9 cellular contexts compared by ENCODE assay signal in genomic region chr21:35051287-35051818, GRCh38. TPM values are rescaled to one million over a fixed set of nuclear protein-coding genes. Genes with fewer than 3 reads are reported as not detected.
A peak's percentile ranks its signal among the peaks of the same experiment; 100 is the strongest.
DNase-seq lines count a peak whose midpoint lies in the region; ATAC-seq and TF ChIP-seq lines count a peak whose summit lies in the region.
"Had no signal": no experiment of that assay in that cellular context is flagged by ENCODE, and none has a peak within 500 bp of the region (broad histone marks: within the 10 kb centered on the region; RNA-seq: fewer than 3 reads in every experiment).

No MANE protein-coding gene starts in this region.

- H3K4me3 Mint-ChIP-seq in activated CD4-positive, alpha-beta memory T cell treated with anti-CD3 and anti-CD28 coated beads, Interleukin-2, amount 10 ng/mL, durations not matched to agents 7 days and 5 days, result peak overlapping the region; percentile 24
- no peak overlapping the region for H3K4me3 Mint-ChIP-seq in endothelial cell (ENCODE audit: unreplicated experiment)
- H3K4me3 Mint-ChIP-seq in stimulated activated effector memory CD8-positive, alpha-beta T cell treated with anti-CD3 and anti-CD28 coated beads, Interleukin-12 subunit alpha, Interleukin-12 subunit beta, amount 100 ng/mL, for 72 hours, result peak overlapping the region; percentile 84

- H3K27me3 Mint-ChIP-seq in activated CD4-positive, alpha-beta memory T cell treated with anti-CD3 and anti-CD28 coated beads, Interleukin-2, amount 10 ng/mL, durations not matched to agents 7 days and 5 days, result peaks cover 1% of the 10 kb centered on the region
- H3K27me3 Mint-ChIP-seq in endothelial cell (ENCODE audit: unreplicated experiment), result peaks cover 2% of the 10 kb centered on the region

- CTCF ChIA-PET in activated CD4-positive, alpha-beta memory T cell treated with anti-CD3 and anti-CD28 coated beads, Interleukin-2, amount 10 ng/mL, durations not matched to agents 7 days and 5 days (lab: Charles Lee), result interaction anchor here (0.6 to 9.9 kb wide), 26 partner anchors 8 to 788 kb away, joined by 3 to 161 read pairs (median 4); no protein-coding TSS in a partner anchor

- H3K27ac ChIP-seq in muscle layer of duodenum (ENCODE audit: low read length), result peak overlapping the region; percentile 6
- H3K27ac ChIP-seq: ovary had no signal

- peaks cover 0 to 10% of the 10 kb centered on the region in 2 donors for H3K36me3 ChIP-seq in muscle layer of duodenum (ENCODE audit: control insufficient read depth in 1 of 2, insufficient read depth in 2 of 2, low read length in 2 of 2)
- H3K36me3 ChIP-seq: ovary had no signal

- H3K4me1 ChIP-seq in muscle layer of duodenum (ENCODE audit: control insufficient read depth in 1 of 2, insufficient read depth in 2 of 2, low read length in 2 of 2), result peaks cover 14 to 37% of the 10 kb centered on the region in 2 donors

- no peak overlapping the region for H3K4me3 ChIP-seq in muscle layer of duodenum (ENCODE audit: low read depth in 1 of 2, low read length in 2 of 2)
- H3K4me3 ChIP-seq: ovary had no signal

- peak; percentile 67 for ATAC-seq in stimulated activated effector memory CD8-positive, alpha-beta T cell treated with anti-CD3 and anti-CD28 coated beads, Interleukin-12 subunit alpha, Interleukin-12 subunit beta, amount 100 ng/mL, for 72 hours

- H3K9me3 Mint-ChIP-seq in activated CD4-positive, alpha-beta memory T cell treated with anti-CD3 and anti-CD28 coated beads, Interleukin-2, amount 10 ng/mL, durations not matched to agents 7 days and 5 days, result no peaks in the 10 kb centered on the region
- no peaks in the 10 kb centered on the region for H3K9me3 Mint-ChIP-seq in endothelial cell (ENCODE audit: unreplicated experiment)
- H3K9me3 Mint-ChIP-seq in stimulated activated effector memory CD8-positive, alpha-beta T cell treated with anti-CD3 and anti-CD28 coated beads, Interleukin-12 subunit alpha, Interleukin-12 subunit beta, amount 100 ng/mL, for 72 hours, result no peaks in the 10 kb centered on the region

- H3K4me1 Mint-ChIP-seq in activated CD4-positive, alpha-beta memory T cell treated with anti-CD3 and anti-CD28 coated beads, Interleukin-2, amount 10 ng/mL, durations not matched to agents 7 days and 5 days, result peaks cover 37% of the 10 kb centered on the region
- H3K4me1 Mint-ChIP-seq in endothelial cell (ENCODE audit: unreplicated experiment), result peaks cover 29% of the 10 kb centered on the region
- H3K4me1 Mint-ChIP-seq in stimulated activated effector memory CD8-positive, alpha-beta T cell treated with anti-CD3 and anti-CD28 coated beads, Interleukin-12 subunit alpha, Interleukin-12 subunit beta, amount 100 ng/mL, for 72 hours, result peaks cover 41% of the 10 kb centered on the region

- H3K27me3 ChIP-seq in muscle layer of duodenum (ENCODE audit: low read depth, low read length), result no peaks in the 10 kb centered on the region
- H3K27me3 ChIP-seq: ovary had no signal

- H3K27ac Mint-ChIP-seq in activated CD4-positive, alpha-beta memory T cell treated with anti-CD3 and anti-CD28 coated beads, Interleukin-2, amount 10 ng/mL, durations not matched to agents 7 days and 5 days, result peak overlapping the region; percentile 99
- H3K27ac Mint-ChIP-seq in endothelial cell (ENCODE audit: unreplicated experiment), result no peak overlapping the region
- H3K27ac Mint-ChIP-seq in stimulated activated effector memory CD8-positive, alpha-beta T cell treated with anti-CD3 and anti-CD28 coated beads, Interleukin-12 subunit alpha, Interleukin-12 subunit beta, amount 100 ng/mL, for 72 hours, result peak overlapping the region; percentile 95

- peak; percentile 53 for TF ChIP-seq CTCF in endothelial cell (IDR thresholded peaks at IDR 0.05; ENCODE audit: unreplicated experiment)

- POLR2A ChIA-PET in activated CD4-positive, alpha-beta memory T cell treated with anti-CD3 and anti-CD28 coated beads, Interleukin-2, amount 10 ng/mL, durations not matched to agents 7 days and 5 days (lab: Charles Lee), result interaction anchor here (0.6 to 18.0 kb wide), 18 partner anchors 9 to 244 kb away, joined by 3 to 623 read pairs (median 6); no protein-coding TSS in a partner anchor

- no peaks in the 10 kb centered on the region for H3K9me3 ChIP-seq in muscle layer of duodenum (ENCODE audit: control insufficient read depth in 1 of 2, low read length in 2 of 2)
- H3K9me3 ChIP-seq: ovary had no signal

- peaks cover 22% of the 10 kb centered on the region for H3K36me3 Mint-ChIP-seq in activated CD4-positive, alpha-beta memory T cell treated with anti-CD3 and anti-CD28 coated beads, Interleukin-2, amount 10 ng/mL, durations not matched to agents 7 days and 5 days (ENCODE audit: low read depth)
- no peaks in the 10 kb centered on the region for H3K36me3 Mint-ChIP-seq in endothelial cell (ENCODE audit: low read depth, unreplicated experiment)
- peaks cover 35% of the 10 kb centered on the region for H3K36me3 Mint-ChIP-seq in stimulated activated effector memory CD8-positive, alpha-beta T cell treated with anti-CD3 and anti-CD28 coated beads, Interleukin-12 subunit alpha, Interleukin-12 subunit beta, amount 100 ng/mL, for 72 hours

- DNase-seq in NCI-H146 (lab: John Stamatoyannopoulos, UW) (peak; percentile 50), NCI-H146 treated with DMSO at 0.1 percent for 48 hours (lab: John Stamatoyannopoulos, UW; ENCODE audit: unreplicated experiment) (no peak), NCI-H524 treated with DMSO at 0.1 percent for 48 hours (lab: John Stamatoyannopoulos, UW) (peak; percentile 74), endothelial cell (ENCODE audit: low spot score) (peak; percentile 73), NCI-H2081 treated with DMSO at 0.1 percent for 48 hours (lab: John Stamatoyannopoulos, UW) (no peak)
- peak; percentile 89 for DNase-seq in activated CD4-positive, alpha-beta memory T cell treated with anti-CD3 and anti-CD28 coated beads, Interleukin-2, amount 10 ng/mL, durations not matched to agents 7 days and 5 days
- DNase-seq in stimulated activated effector memory CD8-positive, alpha-beta T cell treated with anti-CD3 and anti-CD28 coated beads, Interleukin-12 subunit alpha, Interleukin-12 subunit beta, amount 100 ng/mL, for 72 hours (ENCODE audit: low spot score in 2 of 2), result peak in 1 of 2 donors; percentile 89

RNA-seq across cellular contexts. Expression of gene RUNX1, which starts 2.3 kb away (rescaled TPM):
- 10 to 100 TPM; 53.0 to 56.3 TPM for total RNA-seq in activated CD4-positive, alpha-beta memory T cell treated with anti-CD3 and anti-CD28 coated beads, Interleukin-2, amount 10 ng/mL, durations not matched to agents 7 days and 5 days
- 18.7 TPM for total RNA-seq in endothelial cell (ENCODE audit: unreplicated experiment)

Comparison
In these comparisons a context has a peak if more than half of its experiments do, and no peak if none do; other contexts are left out.
1. DNase-seq: peak in NCI-H146 (single experiment), NCI-H524 treated with DMSO at 0.1 percent for 48 hours (single experiment), activated CD4-positive, alpha-beta memory T cell treated with anti-CD3 and anti-CD28 coated beads, Interleukin-2, amount 10 ng/mL, durations not matched to agents 7 days and 5 days (single experiment) and endothelial cell (single experiment); none in NCI-H146 treated with DMSO at 0.1 percent for 48 hours (single experiment) and NCI-H2081 treated with DMSO at 0.1 percent for 48 hours (single experiment).